In genomic region chr14:35534130-35534883, GRCh38 we compare ENCODE assay signal across 8 cellular contexts. TPM values are rescaled to one million over a fixed set of nuclear protein-coding genes. Genes with fewer than 3 reads are reported as not detected.
A peak's percentile ranks its signal among the peaks of the same experiment; 100 is the strongest.
DNase-seq lines count a peak whose midpoint lies in the region; ATAC-seq and TF ChIP-seq lines count a peak whose summit lies in the region.

A gene with protein sequence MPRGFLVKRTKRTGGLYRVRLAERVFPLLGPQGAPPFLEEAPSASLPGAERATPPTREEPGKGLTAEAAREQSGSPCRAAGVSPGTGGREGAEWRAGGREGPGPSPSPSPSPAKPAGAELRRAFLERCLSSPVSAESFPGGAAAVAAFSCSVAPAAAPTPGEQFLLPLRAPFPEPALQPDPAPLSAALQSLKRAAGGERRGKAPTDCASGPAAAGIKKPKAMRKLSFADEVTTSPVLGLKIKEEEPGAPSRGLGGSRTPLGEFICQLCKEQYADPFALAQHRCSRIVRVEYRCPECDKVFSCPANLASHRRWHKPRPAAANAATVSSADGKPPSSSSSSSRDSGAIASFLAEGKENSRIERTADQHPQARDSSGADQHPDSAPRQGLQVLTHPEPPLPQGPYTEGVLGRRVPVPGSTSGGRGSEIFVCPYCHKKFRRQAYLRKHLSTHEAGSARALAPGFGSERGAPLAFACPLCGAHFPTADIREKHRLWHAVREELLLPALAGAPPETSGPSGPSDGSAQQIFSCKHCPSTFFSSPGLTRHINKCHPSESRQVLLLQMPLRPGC (plus strand): TSS chr14:35534164. CDS start chr14:35534253, 89 bp downstream.

- peak; percentile 30 for ATAC-seq in GM21529 (IDR thresholded peaks at IDR 0.05; ENCODE audit: unreplicated experiment)
- ATAC-seq in activated naive CD8-positive, alpha-beta T cell treated with anti-CD3 and anti-CD28 coated beads, Interleukin-2, amount 10 ng/mL, durations not matched to agents 7 days and 5 days (ENCODE audit: low read depth), result peak; percentile 8

- TF ChIP-seq POLR2A in spleen (IDR thresholded peaks at IDR 0.05), result no peak

- peak within 1 kb of the TSS; percentile 75 for H3K4me3 Mint-ChIP-seq in activated naive CD8-positive, alpha-beta T cell treated with anti-CD3 and anti-CD28 coated beads, Interleukin-2, amount 10 ng/mL, durations not matched to agents 7 days and 5 days

- no peaks in the 10 kb centered on the region for H3K9me3 Mint-ChIP-seq in activated naive CD8-positive, alpha-beta T cell treated with anti-CD3 and anti-CD28 coated beads, Interleukin-2, amount 10 ng/mL, durations not matched to agents 7 days and 5 days

- H3K4me3 ChIP-seq in iPS-11a (ENCODE audit: low read depth, low read length) (peak within 1 kb of the TSS; percentile 59), spleen (peak within 1 kb of the TSS; percentile 48 to 84 (median 68))

- H3K9me3 ChIP-seq in ES-I3 (ENCODE audit: control insufficient read depth, insufficient read depth, low read length) (no peaks in the 10 kb centered on the region), spleen (no peaks in the 10 kb centered on the region)

- peaks cover 53% of the 10 kb centered on the region for H3K27me3 Mint-ChIP-seq in activated naive CD8-positive, alpha-beta T cell treated with anti-CD3 and anti-CD28 coated beads, Interleukin-2, amount 10 ng/mL, durations not matched to agents 7 days and 5 days

- H3K36me3 ChIP-seq in ES-I3 (ENCODE audit: insufficient read depth, low read length) (no peaks in the 10 kb centered on the region), spleen (peaks cover 0 to 10% (median 0%) of the 10 kb centered on the region in 6 donors)

- POLR2A ChIA-PET in activated naive CD8-positive, alpha-beta T cell treated with anti-CD3 and anti-CD28 coated beads, Interleukin-2, amount 10 ng/mL, durations not matched to agents 7 days and 5 days (lab: Charles Lee), result no interaction called here

- H3K9ac ChIP-seq in ES-I3 (ENCODE audit: low read depth, low read length), result peak within 1 kb of the TSS; percentile 74; the same call in 1 of the 2 replicates

- H3K27ac ChIP-seq in spleen, result no peak within 1 kb of the TSS

- H3K36me3 Mint-ChIP-seq in activated naive CD8-positive, alpha-beta T cell treated with anti-CD3 and anti-CD28 coated beads, Interleukin-2, amount 10 ng/mL, durations not matched to agents 7 days and 5 days, result no peaks in the 10 kb centered on the region

- no peak within 1 kb of the TSS for H3K27ac Mint-ChIP-seq in activated naive CD8-positive, alpha-beta T cell treated with anti-CD3 and anti-CD28 coated beads, Interleukin-2, amount 10 ng/mL, durations not matched to agents 7 days and 5 days

- no peaks in the 10 kb centered on the region for H3K4me1 ChIP-seq in ES-I3 (ENCODE audit: insufficient read depth, low read length)
- peaks cover 18 to 31% (median 29%) of the 10 kb centered on the region in 6 donors for H3K4me1 ChIP-seq in spleen

- no peak for TF ChIP-seq CTCF in spleen (IDR thresholded peaks at IDR 0.05 in 8 of 11, conservative IDR thresholded peaks at IDR 0.05 in 3 of 11)

- peaks cover 6% of the 10 kb centered on the region for H3K4me1 Mint-ChIP-seq in activated naive CD8-positive, alpha-beta T cell treated with anti-CD3 and anti-CD28 coated beads, Interleukin-2, amount 10 ng/mL, durations not matched to agents 7 days and 5 days

- 2 to 6% (median 3%) methylated on average over 17 to 85 of the region's 85 CpGs for WGBS in spleen, 5 donors

- DNase-seq in NCI-H1092 (lab: John Stamatoyannopoulos, UW), result peak; percentile 32
- peak; percentile 45 for DNase-seq in activated naive CD8-positive, alpha-beta T cell treated with anti-CD3 and anti-CD28 coated beads, Interleukin-2, amount 10 ng/mL, durations not matched to agents 7 days and 5 days
- DNase-seq in spleen, result peak; percentile 77
- DNase-seq in inferior parietal cortex (ENCODE audit: extremely low spot score), result no peak
- no peak for DNase-seq in SHP77 treated with DMSO at 0.1 percent for 48 hours (lab: John Stamatoyannopoulos, UW)

- intact Hi-C loops in spleen (cut with DNase I; ENCODE audit: low total_unique reads), result no loop called here

- H3K27me3 ChIP-seq in spleen (replicated peaks in 1 of 7), result peaks cover 9 to 78% (median 60%) of the 10 kb centered on the region in 7 donors

RNA-seq across cellular contexts. Expression of the gene that starts here (rescaled TPM):
- not detected for total RNA-seq in activated naive CD8-positive, alpha-beta T cell treated with anti-CD3 and anti-CD28 coated beads, Interleukin-2, amount 10 ng/mL, durations not matched to agents 7 days and 5 days
- under 1 TPM in 2 of 7 donors, not detected in 5; 0.19 to 0.52 TPM for total RNA-seq in spleen
- polyA plus RNA-seq in spleen, result under 1 TPM in 2 of 3 donors, not detected in 1; 0.03 to 0.05 TPM

Comparison
In these comparisons a context has a peak if more than half of its experiments do, and no peak if none do; other contexts are left out.
1. Peak in DNase-seq and ATAC-seq in activated naive CD8-positive, alpha-beta T cell treated with anti-CD3 and anti-CD28 coated beads, Interleukin-2, amount 10 ng/mL, durations not matched to agents 7 days and 5 days; RNA of the gene not detected or under 1 TPM.
2. Peak in DNase-seq and H3K4me3 ChIP-seq in spleen; RNA of the gene not detected or under 1 TPM.